16 cellular contexts compared by ENCODE assay signal in the genomic region with DNA sequence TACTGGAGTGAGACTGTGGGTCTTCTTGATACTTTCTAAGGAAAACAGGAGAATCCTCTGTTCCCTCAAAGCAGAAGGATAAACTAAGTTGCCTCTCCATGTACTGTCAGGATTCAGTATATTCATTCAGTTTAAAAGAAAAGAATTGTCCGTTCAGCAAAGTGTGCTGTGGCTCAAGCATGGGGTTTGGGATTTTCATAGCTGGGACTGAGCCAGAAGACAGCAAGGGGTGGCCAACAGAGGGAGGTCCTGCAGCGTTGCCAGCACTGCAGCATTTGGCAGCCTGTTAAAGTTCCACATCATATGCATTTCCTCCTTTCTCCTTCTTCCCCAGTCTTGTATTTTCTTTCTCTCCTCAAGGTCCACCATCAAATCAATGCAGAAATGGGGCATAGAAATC.
DNase-seq lines count a peak whose midpoint lies in the region; ATAC-seq and TF ChIP-seq lines count a peak whose summit lies in the region.
"Had no signal": no experiment of that assay in that cellular context is flagged by ENCODE, and none has a peak within 500 bp of the region (broad histone marks: within the 10 kb centered on the region; RNA-seq: fewer than 3 reads in every experiment).

No MANE protein-coding gene starts in this region.

- TF ChIP-seq POLR2A in spleen (IDR thresholded peaks at IDR 0.05): no peak
- no peak for TF ChIP-seq POLR2A in gastrocnemius medialis (IDR thresholded peaks at IDR 0.05)

- no peaks in the 10 kb centered on the region for H3K9me2 ChIP-seq in SK-N-SH

- POLR2A ChIA-PET in SK-N-SH (lab: Yijun Ruan, JAX): no interaction called here

- no peak for TF ChIP-seq RAD21 in SK-N-SH (IDR thresholded peaks at IDR 0.05; ENCODE audit: low read length)

- DNase-seq in SK-N-SH (no peak), cardiac fibroblast (ENCODE audit: low read depth in 2 of 2) (peak; percentile 32 to 87), cardiac muscle cell (ENCODE audit: low read depth in 1 of 2, low spot score in 1 of 2) (peak; percentile 16 to 86), stromal cell of bone marrow (ENCODE audit: low read depth) (peak; percentile 26), spleen (no peak), gastrocnemius medialis (no peak)
- no peak for DNase-seq in stimulated activated CD4-positive, alpha-beta T cell treated with anti-CD3 and anti-CD28 coated beads, Interleukin-4, amount 100 ng/mL, for 24 hours
- DNase-seq: activated CD4-positive, alpha-beta T cell treated with anti-CD3 and anti-CD28 coated beads for 36 hours; activated T-cell treated with anti-CD3 and anti-CD28 coated beads for 4 hours; hippocampal formation; lower lobe of right lung; NCI-H1092; NCI-H2227 treated with DMSO at 0.1 percent for 48 hours; OCI-M1; stimulated activated CD4-positive, alpha-beta T cell treated with anti-CD3 and anti-CD28 coated beads, Interleukin-12 subunit alpha, Interleukin-12 subunit beta, amount 100 ng/mL, for 4 hours had no signal

- H3K9me3 ChIP-seq in SK-N-SH: no peaks in the 10 kb centered on the region
- H3K9me3 ChIP-seq in cardiac muscle cell (ENCODE audit: low read depth): no peaks in the 10 kb centered on the region
- no peaks in the 10 kb centered on the region for H3K9me3 ChIP-seq in spleen
- H3K9me3 ChIP-seq in gastrocnemius medialis: no peaks in the 10 kb centered on the region
- H3K9me3 ChIP-seq: lower lobe of right lung had no signal

- no peak overlapping the region for H3K4me3 ChIP-seq in SK-N-SH (ENCODE audit: low read depth in 2 of 2, low read length in 1 of 2)
- no peak overlapping the region for H3K4me3 ChIP-seq in cardiac fibroblast (replicated peaks in 1 of 2; ENCODE audit: low read depth in 2 of 2, low read length in 2 of 2)
- no peak overlapping the region for H3K4me3 ChIP-seq in cardiac muscle cell
- H3K4me3 ChIP-seq in spleen: no peak overlapping the region
- no peak overlapping the region for H3K4me3 ChIP-seq in gastrocnemius medialis
- H3K4me3 ChIP-seq: lower lobe of right lung had no signal

- peaks cover 2% of the 10 kb centered on the region; the same call in 1 of the 2 replicates for H3K79me2 ChIP-seq in SK-N-SH (ENCODE audit: insufficient read depth)

- H2AFZ ChIP-seq in SK-N-SH (ENCODE audit: low read depth): no peak overlapping the region

- in situ Hi-C loops in gastrocnemius medialis (cut with MboI; ENCODE audit: low sequenced_read_pairs in 4 of 4): no loop called here

- TF ChIP-seq EP300 in SK-N-SH (IDR thresholded peaks at IDR 0.05; ENCODE audit: borderline replicate concordance in 1 of 2, low read depth in 1 of 2, low read length in 1 of 2): no peak

- H3K4me1 ChIP-seq in SK-N-SH (ENCODE audit: control insufficient read depth in 1 of 2, insufficient read depth in 2 of 2, low read depth in 1 of 2, low read length in 1 of 2) (peaks cover 0 to 6% of the 10 kb centered on the region in 2 experiments; a peak in 2 of 4 replicates), cardiac muscle cell (ENCODE audit: low read depth) (peaks cover 33% of the 10 kb centered on the region), spleen (peaks cover 0 to 9% (median 0%) of the 10 kb centered on the region in 6 donors), gastrocnemius medialis (peaks cover 20 to 24% of the 10 kb centered on the region in 2 donors)

- H3K4me2 ChIP-seq in SK-N-SH: no peak overlapping the region

- ATAC-seq in SK-N-SH treated with all-trans-retinoic acid at 6 μM for 48 hours (peak; percentile 44; the same call in 2 of the 3 replicates), gastrocnemius medialis (no peak)
- ATAC-seq: activated CD4-positive, alpha-beta T cell treated with anti-CD3 and anti-CD28 coated beads for 36 hours; lower lobe of right lung had no signal

- no peak overlapping the region for H3K9ac ChIP-seq in SK-N-SH

- intact Hi-C loops in spleen (cut with DNase I; ENCODE audit: low total_unique reads) (no loop called here), gastrocnemius medialis (cut with DNase I; ENCODE audit: low total_unique reads) (no loop called here)

- no peaks in the 10 kb centered on the region for H4K20me1 ChIP-seq in SK-N-SH (ENCODE audit: insufficient read depth)

- H3K27ac ChIP-seq in SK-N-SH (ENCODE audit: low read depth in 2 of 2, low read length in 1 of 2) (no peak overlapping the region), cardiac muscle cell (no peak overlapping the region), spleen (no peak overlapping the region), gastrocnemius medialis (no peak overlapping the region)
- H3K27ac ChIP-seq: lower lobe of right lung had no signal

- H3K36me3 ChIP-seq in SK-N-SH (replicated peaks in 1 of 2; ENCODE audit: control insufficient read depth in 1 of 2, insufficient read depth in 2 of 2, low read length in 1 of 2) (peaks cover 5 to 16% of the 10 kb centered on the region in 2 experiments), cardiac muscle cell (no peaks in the 10 kb centered on the region), spleen (no peaks in the 10 kb centered on the region), gastrocnemius medialis (no peaks in the 10 kb centered on the region)
- H3K36me3 ChIP-seq: lower lobe of right lung had no signal

- 81% methylated on average over 2 of the region's 2 CpGs for WGBS in SK-N-SH (ENCODE audit: low lambda C conversion rate)
- WGBS in spleen, 5 donors: 47 to 60% (median 55%) methylated on average over 2 of the region's 2 CpGs

- CTCF ChIA-PET in SK-N-SH (lab: Yijun Ruan, JAX): interaction anchor here (0.6 to 1.9 kb wide), 5 partner anchors 9 to 596 kb away, joined by 3 to 6 read pairs (median 3); no protein-coding TSS in a partner anchor

- H3K27me3 ChIP-seq in SK-N-SH (ENCODE audit: insufficient read depth) (no peaks in the 10 kb centered on the region), cardiac muscle cell (no peaks in the 10 kb centered on the region), spleen (replicated peaks in 1 of 7) (no peaks in the 10 kb centered on the region), gastrocnemius medialis (no peaks in the 10 kb centered on the region)

- no peaks in the 10 kb centered on the region for H3F3A ChIP-seq in SK-N-SH (replicated peaks; ENCODE audit: insufficient read depth)

- TF ChIP-seq CTCF in SK-N-SH (IDR thresholded peaks at IDR 0.05): no peak
- TF ChIP-seq CTCF in cardiac fibroblast (IDR thresholded peaks at IDR 0.05; ENCODE audit: low read depth, low read length): peak; percentile 20
- peak; percentile 48 for TF ChIP-seq CTCF in cardiac muscle cell (IDR thresholded peaks at IDR 0.05; ENCODE audit: low read depth, low read length)
- TF ChIP-seq CTCF in spleen (IDR thresholded peaks at IDR 0.05 in 8 of 11, conservative IDR thresholded peaks at IDR 0.05 in 3 of 11): peak in 2 of 11 experiments; percentile 9 to 15
- TF ChIP-seq CTCF in gastrocnemius medialis (IDR thresholded peaks at IDR 0.05 in 4 of 5, conservative IDR thresholded peaks at IDR 0.05 in 1 of 5): no peak

TF ChIP-seq in SK-N-SH treated with all-trans-retinoic acid at 6 μM for 48 hours, 23 proteins besides CTCF, POLR2A, EP300 and RAD21 (continues in another document):
- TF ChIP-seq, protein P1, sequence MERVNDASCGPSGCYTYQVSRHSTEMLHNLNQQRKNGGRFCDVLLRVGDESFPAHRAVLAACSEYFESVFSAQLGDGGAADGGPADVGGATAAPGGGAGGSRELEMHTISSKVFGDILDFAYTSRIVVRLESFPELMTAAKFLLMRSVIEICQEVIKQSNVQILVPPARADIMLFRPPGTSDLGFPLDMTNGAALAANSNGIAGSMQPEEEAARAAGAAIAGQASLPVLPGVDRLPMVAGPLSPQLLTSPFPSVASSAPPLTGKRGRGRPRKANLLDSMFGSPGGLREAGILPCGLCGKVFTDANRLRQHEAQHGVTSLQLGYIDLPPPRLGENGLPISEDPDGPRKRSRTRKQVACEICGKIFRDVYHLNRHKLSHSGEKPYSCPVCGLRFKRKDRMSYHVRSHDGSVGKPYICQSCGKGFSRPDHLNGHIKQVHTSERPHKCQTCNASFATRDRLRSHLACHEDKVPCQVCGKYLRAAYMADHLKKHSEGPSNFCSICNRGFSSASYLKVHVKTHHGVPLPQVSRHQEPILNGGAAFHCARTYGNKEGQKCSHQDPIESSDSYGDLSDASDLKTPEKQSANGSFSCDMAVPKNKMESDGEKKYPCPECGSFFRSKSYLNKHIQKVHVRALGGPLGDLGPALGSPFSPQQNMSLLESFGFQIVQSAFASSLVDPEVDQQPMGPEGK (CRISPR knock-in tag; IDR thresholded peaks at IDR 0.05; ENCODE audit: borderline replicate concordance): no peak

TF ChIP-seq in SK-N-SH, 30 proteins besides CTCF, POLR2A, EP300 and RAD21 (continues in another document):
- no peak for TF ChIP-seq NRF1 (IDR thresholded peaks at IDR 0.05; ENCODE audit: low read depth, low read length)
- TF ChIP-seq JUND (IDR thresholded peaks at IDR 0.05): no peak
- TF ChIP-seq, protein P2, sequence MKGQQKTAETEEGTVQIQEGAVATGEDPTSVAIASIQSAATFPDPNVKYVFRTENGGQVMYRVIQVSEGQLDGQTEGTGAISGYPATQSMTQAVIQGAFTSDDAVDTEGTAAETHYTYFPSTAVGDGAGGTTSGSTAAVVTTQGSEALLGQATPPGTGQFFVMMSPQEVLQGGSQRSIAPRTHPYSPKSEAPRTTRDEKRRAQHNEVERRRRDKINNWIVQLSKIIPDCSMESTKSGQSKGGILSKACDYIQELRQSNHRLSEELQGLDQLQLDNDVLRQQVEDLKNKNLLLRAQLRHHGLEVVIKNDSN (IDR thresholded peaks at IDR 0.05; ENCODE audit: borderline replicate concordance, low read depth): no peak
- no peak for TF ChIP-seq GATA2 (CRISPR knock-in tag; IDR thresholded peaks at IDR 0.05)
- TF ChIP-seq, protein P3, sequence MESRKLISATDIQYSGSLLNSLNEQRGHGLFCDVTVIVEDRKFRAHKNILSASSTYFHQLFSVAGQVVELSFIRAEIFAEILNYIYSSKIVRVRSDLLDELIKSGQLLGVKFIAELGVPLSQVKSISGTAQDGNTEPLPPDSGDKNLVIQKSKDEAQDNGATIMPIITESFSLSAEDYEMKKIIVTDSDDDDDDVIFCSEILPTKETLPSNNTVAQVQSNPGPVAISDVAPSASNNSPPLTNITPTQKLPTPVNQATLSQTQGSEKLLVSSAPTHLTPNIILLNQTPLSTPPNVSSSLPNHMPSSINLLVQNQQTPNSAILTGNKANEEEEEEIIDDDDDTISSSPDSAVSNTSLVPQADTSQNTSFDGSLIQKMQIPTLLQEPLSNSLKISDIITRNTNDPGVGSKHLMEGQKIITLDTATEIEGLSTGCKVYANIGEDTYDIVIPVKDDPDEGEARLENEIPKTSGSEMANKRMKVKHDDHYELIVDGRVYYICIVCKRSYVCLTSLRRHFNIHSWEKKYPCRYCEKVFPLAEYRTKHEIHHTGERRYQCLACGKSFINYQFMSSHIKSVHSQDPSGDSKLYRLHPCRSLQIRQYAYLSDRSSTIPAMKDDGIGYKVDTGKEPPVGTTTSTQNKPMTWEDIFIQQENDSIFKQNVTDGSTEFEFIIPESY (IDR thresholded peaks at IDR 0.05; ENCODE audit: borderline replicate concordance, low read depth): no peak
- TF ChIP-seq MEF2A (IDR thresholded peaks at IDR 0.05; ENCODE audit: borderline replicate concordance, low read depth): no peak
- no peak for TF ChIP-seq SMC3 (IDR thresholded peaks at IDR 0.05; ENCODE audit: low read depth, low read length)
- TF ChIP-seq RCOR1 (IDR thresholded peaks at IDR 0.05; ENCODE audit: low read length): no peak

Comparison
In these comparisons a context has a peak if more than half of its experiments do, and no peak if none do; other contexts are left out.
1. DNase-seq: peak in cardiac fibroblast (2 of 2), cardiac muscle cell (2 of 2) and stromal cell of bone marrow (single experiment); none in SK-N-SH (single experiment), stimulated activated CD4-positive, alpha-beta T cell treated with anti-CD3 and anti-CD28 coated beads, Interleukin-4, amount 100 ng/mL, for 24 hours (single experiment), spleen (single experiment) and gastrocnemius medialis (0 of 2).
2. CTCF ChIP-seq: peak in cardiac fibroblast (single experiment) and cardiac muscle cell (single experiment); none in SK-N-SH (single experiment) and gastrocnemius medialis (0 of 5).